In the genomic region with DNA sequence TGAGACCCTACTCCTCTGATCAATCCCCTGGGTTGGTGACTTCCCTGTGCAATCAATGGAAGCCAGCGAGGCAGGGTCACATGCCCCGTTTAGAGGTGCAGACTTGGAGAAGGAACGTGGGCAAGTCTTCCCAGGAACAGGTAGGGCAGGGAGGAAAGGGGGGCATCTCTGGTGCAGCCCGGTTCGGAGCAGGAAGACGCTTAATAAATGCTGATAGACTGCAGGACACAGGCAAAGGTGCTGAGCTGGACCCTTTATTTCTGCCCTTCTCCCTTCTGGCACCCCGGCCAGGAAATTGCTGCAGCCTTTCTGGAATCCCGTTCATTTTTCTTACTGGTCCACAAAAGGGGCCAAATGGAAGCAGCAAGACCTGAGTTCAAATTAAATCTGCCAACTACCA, we compare ENCODE assay signal across 1 cellular context.
TF ChIP-seq lines count a peak whose summit lies in the region.

No MANE protein-coding gene starts in this region.

TF ChIP-seq in H1, 55 proteins besides CTCF, POLR2A, EP300 and RAD21:
- TF ChIP-seq BRCA1 (IDR thresholded peaks at IDR 0.05; ENCODE audit: low read depth, low read length) (no peak), KDM4A (IDR thresholded peaks at IDR 0.05; ENCODE audit: low read depth, low read length, severe bottlenecking) (no peak), RFX5 (IDR thresholded peaks at IDR 0.05; ENCODE audit: borderline replicate concordance, low read depth, low read length) (no peak), CBX5 (IDR thresholded peaks at IDR 0.05; ENCODE audit: low read depth, low read length) (no peak), TCF12 (IDR thresholded peaks at IDR 0.05; ENCODE audit: low read depth, low read length) (no peak), FOSL1 (IDR thresholded peaks at IDR 0.05; ENCODE audit: insufficient read depth, low read depth, low read length) (no peak)
